In the genomic region with DNA sequence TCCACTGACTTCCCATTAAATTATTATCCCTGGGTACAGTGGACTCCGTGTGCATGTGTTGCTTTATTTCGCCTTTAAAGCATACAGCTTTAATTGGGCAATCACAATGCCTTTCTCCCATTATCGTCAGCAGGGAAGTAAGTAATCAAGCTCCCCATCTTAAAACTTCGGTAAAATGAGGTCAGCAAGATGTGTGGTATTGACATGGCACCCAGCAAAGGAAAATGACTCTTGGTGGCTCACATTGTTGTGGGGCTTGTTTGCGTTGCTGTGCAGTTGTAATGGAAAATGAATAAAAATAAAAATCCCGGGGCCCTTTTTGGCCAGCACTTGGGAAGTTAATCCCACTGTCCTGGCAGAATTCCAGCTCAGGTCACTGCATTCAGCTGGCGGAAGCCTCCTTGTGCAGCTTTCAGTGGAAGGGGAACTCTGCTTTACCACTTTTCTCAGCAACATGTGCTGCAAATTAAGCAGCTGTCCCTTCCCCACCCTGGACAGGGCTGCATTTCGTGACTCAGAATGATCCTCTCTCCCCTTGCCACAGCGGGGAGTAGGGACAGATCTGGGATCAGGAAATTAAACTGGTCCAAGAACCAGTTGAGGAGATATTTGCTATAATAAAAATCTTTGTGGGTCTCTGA, we compare ENCODE assay signal across 8 cellular contexts. TPM values are rescaled to one million over a fixed set of nuclear protein-coding genes. Genes with fewer than 3 reads are reported as not detected.
A peak's percentile ranks its signal among the peaks of the same experiment; 100 is the strongest.
DNase-seq lines count a peak whose midpoint lies in the region; ATAC-seq, FAIRE-seq and TF ChIP-seq lines count a peak whose summit lies in the region.

No MANE protein-coding gene starts in this region.

- POLR2A ChIA-PET in HEK293 (lab: Yijun Ruan, JAX): interaction anchor here (1.0 to 2.0 kb wide), 2 partner anchors 10 to 13 kb away, joined by 4 to 18 read pairs; a partner anchor contains a TSS

- DNase-seq in foreskin keratinocyte (no peak), smooth muscle cell of the brain vasculature (ENCODE audit: low read depth, low spot score) (peak; percentile 58), D721Med (ENCODE audit: insufficient read length, low spot score) (no peak), inferior parietal cortex (ENCODE audit: extremely low spot score) (no peak), H7 (no peak)

- H3K4me3 ChIP-seq in HEK293 (ENCODE audit: low read depth, low read length) (peak overlapping the region; percentile 4; the same call in 1 of the 2 replicates), H7 (ENCODE audit: insufficient read depth, low read depth, low read length) (no peak overlapping the region)

- H3K9me3 ChIP-seq in HEK293 (ENCODE audit: control insufficient read depth, insufficient read depth, low read depth, low read length): no peaks in the 10 kb centered on the region

- ATAC-seq in foreskin keratinocyte: peak; percentile 35
- ATAC-seq in HG02973 (IDR thresholded peaks at IDR 0.05; ENCODE audit: unreplicated experiment): no peak

- CTCF ChIA-PET in HEK293 (lab: Yijun Ruan, JAX): interaction anchor here (0.6 kb wide), 2 partner anchors 75 to 143 kb away, joined by 3 read pairs; a partner anchor contains a TSS

- H3K27me3 ChIP-seq in foreskin keratinocyte: no peaks in the 10 kb centered on the region
- H3K27me3 ChIP-seq in H7 (ENCODE audit: control insufficient read depth, insufficient read depth, low read length): no peaks in the 10 kb centered on the region

- H3K4me1 ChIP-seq in HEK293 (ENCODE audit: control insufficient read depth, insufficient read depth, low read length) (peaks cover 33% of the 10 kb centered on the region), foreskin keratinocyte (peaks cover 37% of the 10 kb centered on the region)

- no peak for FAIRE-seq in D721Med (lab: Jason Lieb, UNC)

- TF ChIP-seq CTCF in HEK293 (tag by site-specific recombination; IDR thresholded peaks at IDR 0.05) (no peak), foreskin keratinocyte (conservative IDR thresholded peaks at IDR 0.05) (no peak), D721Med (IDR thresholded peaks at IDR 0.05; ENCODE audit: insufficient read depth, missing control alignments) (no peak)

- H3K36me3 ChIP-seq in HEK293 (ENCODE audit: control insufficient read depth in 2 of 2, insufficient read depth in 1 of 2, low read length in 2 of 2) (no peaks in the 10 kb centered on the region; a peak in 1 of 3 replicates), H7 (replicated peaks; ENCODE audit: control insufficient read depth, insufficient read depth, low read length) (no peaks in the 10 kb centered on the region)

- H3K27ac ChIP-seq in HEK293 (ENCODE audit: extremely low read depth, low read depth, low read length) (peak overlapping the region; percentile 50), foreskin keratinocyte (no peak overlapping the region)

TF ChIP-seq in HEK293, 187 proteins besides CTCF, POLR2A, EP300 and RAD21 (continues in another document):
- TF ChIP-seq ZBTB20 (tag by site-specific recombination; IDR thresholded peaks at IDR 0.05) (peak; percentile 99), ZFP69B (tag by site-specific recombination; IDR thresholded peaks at IDR 0.05) (peak; percentile 31; the same call in 1 of the 2 replicates)
- TF ChIP-seq, protein P1, sequence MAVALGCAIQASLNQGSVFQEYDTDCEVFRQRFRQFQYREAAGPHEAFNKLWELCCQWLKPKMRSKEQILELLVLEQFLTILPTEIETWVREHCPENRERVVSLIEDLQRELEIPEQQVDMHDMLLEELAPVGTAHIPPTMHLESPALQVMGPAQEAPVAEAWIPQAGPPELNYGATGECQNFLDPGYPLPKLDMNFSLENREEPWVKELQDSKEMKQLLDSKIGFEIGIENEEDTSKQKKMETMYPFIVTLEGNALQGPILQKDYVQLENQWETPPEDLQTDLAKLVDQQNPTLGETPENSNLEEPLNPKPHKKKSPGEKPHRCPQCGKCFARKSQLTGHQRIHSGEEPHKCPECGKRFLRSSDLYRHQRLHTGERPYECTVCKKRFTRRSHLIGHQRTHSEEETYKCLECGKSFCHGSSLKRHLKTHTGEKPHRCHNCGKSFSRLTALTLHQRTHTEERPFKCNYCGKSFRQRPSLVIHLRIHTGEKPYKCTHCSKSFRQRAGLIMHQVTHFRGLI (tag by site-specific recombination; IDR thresholded peaks at IDR 0.05): no peak
- TF ChIP-seq, protein P2, sequence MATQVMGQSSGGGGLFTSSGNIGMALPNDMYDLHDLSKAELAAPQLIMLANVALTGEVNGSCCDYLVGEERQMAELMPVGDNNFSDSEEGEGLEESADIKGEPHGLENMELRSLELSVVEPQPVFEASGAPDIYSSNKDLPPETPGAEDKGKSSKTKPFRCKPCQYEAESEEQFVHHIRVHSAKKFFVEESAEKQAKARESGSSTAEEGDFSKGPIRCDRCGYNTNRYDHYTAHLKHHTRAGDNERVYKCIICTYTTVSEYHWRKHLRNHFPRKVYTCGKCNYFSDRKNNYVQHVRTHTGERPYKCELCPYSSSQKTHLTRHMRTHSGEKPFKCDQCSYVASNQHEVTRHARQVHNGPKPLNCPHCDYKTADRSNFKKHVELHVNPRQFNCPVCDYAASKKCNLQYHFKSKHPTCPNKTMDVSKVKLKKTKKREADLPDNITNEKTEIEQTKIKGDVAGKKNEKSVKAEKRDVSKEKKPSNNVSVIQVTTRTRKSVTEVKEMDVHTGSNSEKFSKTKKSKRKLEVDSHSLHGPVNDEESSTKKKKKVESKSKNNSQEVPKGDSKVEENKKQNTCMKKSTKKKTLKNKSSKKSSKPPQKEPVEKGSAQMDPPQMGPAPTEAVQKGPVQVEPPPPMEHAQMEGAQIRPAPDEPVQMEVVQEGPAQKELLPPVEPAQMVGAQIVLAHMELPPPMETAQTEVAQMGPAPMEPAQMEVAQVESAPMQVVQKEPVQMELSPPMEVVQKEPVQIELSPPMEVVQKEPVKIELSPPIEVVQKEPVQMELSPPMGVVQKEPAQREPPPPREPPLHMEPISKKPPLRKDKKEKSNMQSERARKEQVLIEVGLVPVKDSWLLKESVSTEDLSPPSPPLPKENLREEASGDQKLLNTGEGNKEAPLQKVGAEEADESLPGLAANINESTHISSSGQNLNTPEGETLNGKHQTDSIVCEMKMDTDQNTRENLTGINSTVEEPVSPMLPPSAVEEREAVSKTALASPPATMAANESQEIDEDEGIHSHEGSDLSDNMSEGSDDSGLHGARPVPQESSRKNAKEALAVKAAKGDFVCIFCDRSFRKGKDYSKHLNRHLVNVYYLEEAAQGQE (tag by site-specific recombination; IDR thresholded peaks at IDR 0.05): peak; percentile 92

TF ChIP-seq in PFSK-1, 5 proteins besides CTCF, POLR2A, EP300 and RAD21:
- TF ChIP-seq, protein P2 (IDR thresholded peaks at IDR 0.05; ENCODE audit: insufficient read depth in 1 of 2, low read depth in 2 of 2, low read length in 2 of 2): peak; percentile 53 to 81; a peak in 3 of 4 replicates
- TF ChIP-seq SIN3A (IDR thresholded peaks at IDR 0.05; ENCODE audit: borderline replicate concordance, insufficient read depth, low read length) (peak; percentile 85; the same call in 1 of the 2 replicates), FOXP2 (optimal IDR thresholded peaks at IDR 0.05; ENCODE audit: borderline replicate concordance, extremely low read depth, extremely low read length, insufficient read depth) (no peak), POLR2AphosphoS5 (IDR thresholded peaks at IDR 0.05; ENCODE audit: low read depth, low read length) (no peak), TAF1 (IDR thresholded peaks at IDR 0.05; ENCODE audit: borderline replicate concordance, insufficient read depth, low read length) (peak; percentile 52; the same call in 1 of the 2 replicates)
TF ChIP-seq in PFSK-1: peak in this region for 3.

RNA-seq across cellular contexts. Expression of a gene that starts 13.9 kb away (rescaled TPM):
- 129 TPM for polyA plus RNA-seq in PFSK-1 (2012; ENCODE audit: insufficient read length, low read depth)
- 251 and 257 TPM in 2 replicates for total RNA-seq in foreskin keratinocyte
- 71.6 and 80.2 TPM in 2 replicates for polyA plus RNA-seq in foreskin keratinocyte
- total RNA-seq in H7 (2014; rRNA removed; shearing (Covaris generic)): 98.7 and 107 TPM in 2 replicates
